9 cellular contexts compared by ENCODE assay signal in the genomic region with DNA sequence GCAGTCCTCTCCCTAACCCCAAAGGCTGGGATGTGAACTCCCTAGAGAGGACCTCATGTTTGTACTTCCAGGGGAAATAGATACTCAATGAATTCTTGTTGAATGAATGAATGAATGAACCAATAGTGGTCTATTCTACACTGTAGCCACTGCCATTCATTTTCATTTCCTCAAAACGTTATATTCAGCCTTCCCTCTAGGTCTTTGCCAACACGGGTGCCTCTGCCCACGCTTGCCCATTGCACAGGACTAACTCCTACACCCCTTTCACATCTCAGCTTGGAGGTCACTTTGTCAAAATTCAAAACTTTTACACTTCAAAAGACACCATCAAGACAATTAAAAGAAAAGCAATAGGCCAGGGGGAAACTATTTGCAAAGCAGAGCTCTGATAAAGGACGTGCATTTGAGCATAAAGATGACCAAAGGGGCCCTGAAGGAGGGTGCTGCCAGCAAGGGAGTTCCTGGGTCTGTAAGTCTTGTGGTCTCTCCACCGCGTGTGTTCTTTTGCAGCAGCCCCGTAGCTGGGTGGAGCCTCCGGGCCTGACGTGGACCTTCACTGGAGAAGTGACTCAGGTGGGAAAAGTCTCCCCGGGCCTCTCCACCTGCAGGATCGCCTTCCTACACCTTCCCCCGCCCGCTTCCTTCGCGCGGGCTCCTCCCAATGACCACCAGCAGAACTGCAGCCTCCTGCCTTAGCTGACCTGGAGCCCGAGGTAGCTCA. TPM values are rescaled to one million over a fixed set of nuclear protein-coding genes. Genes with fewer than 3 reads are reported as not detected.
DNase-seq lines count a peak whose midpoint lies in the region; ATAC-seq, FAIRE-seq and TF ChIP-seq lines count a peak whose summit lies in the region.
"Had no signal": no experiment of that assay in that cellular context is flagged by ENCODE, and none has a peak within 500 bp of the region (broad histone marks: within the 10 kb centered on the region; RNA-seq: fewer than 3 reads in every experiment).

No MANE protein-coding gene starts in this region.

- H2BK12ac ChIP-seq in neuronal stem cell (ENCODE audit: low read length), result no peak overlapping the region

- H3K27me3 ChIP-seq in Loucy (ENCODE audit: insufficient read depth, low read length, poor library complexity, severe bottlenecking) (no peaks in the 10 kb centered on the region), RWPE2 (ENCODE audit: insufficient read depth, poor library complexity, severe bottlenecking) (peaks cover 8% of the 10 kb centered on the region), neuronal stem cell (ENCODE audit: control insufficient read depth in 3 of 3, insufficient read depth in 3 of 3, low read depth in 1 of 3, low read length in 3 of 3) (peaks cover 0 to 46% (median 0%) of the 10 kb centered on the region in 3 experiments)
- H3K27me3 ChIP-seq: SJSA1 had no signal

- H3K79me2 ChIP-seq in Loucy (ENCODE audit: insufficient read depth, low read length), result no peaks in the 10 kb centered on the region

- H3K4me1 ChIP-seq in Loucy (ENCODE audit: insufficient read depth, low read length, poor library complexity, severe bottlenecking) (no peaks in the 10 kb centered on the region), RWPE2 (ENCODE audit: insufficient read depth, poor library complexity, severe bottlenecking) (no peaks in the 10 kb centered on the region), neuronal stem cell (ENCODE audit: control insufficient read depth in 2 of 2, insufficient read depth in 1 of 2, low read depth in 1 of 2, low read length in 2 of 2) (peaks cover 0 to 2% of the 10 kb centered on the region in 2 donors)
- H3K4me1 ChIP-seq: SJSA1 had no signal

- no peaks in the 10 kb centered on the region for H3F3A ChIP-seq in Loucy (ENCODE audit: low read depth)

- no peak overlapping the region for H2AFZ ChIP-seq in Loucy (ENCODE audit: low read length)
- H2AFZ ChIP-seq in neuronal stem cell (ENCODE audit: low read length), result no peak overlapping the region

- no peaks in the 10 kb centered on the region for H3K9me2 ChIP-seq in Loucy (replicated peaks; ENCODE audit: low read depth, low read length)

- no peaks in the 10 kb centered on the region for H3K36me3 ChIP-seq in Loucy (ENCODE audit: insufficient read depth, low read length)
- H3K36me3 ChIP-seq in RWPE2 (ENCODE audit: low read depth), result no peaks in the 10 kb centered on the region
- no peaks in the 10 kb centered on the region for H3K36me3 ChIP-seq in neuronal stem cell (replicated peaks in 1 of 2; ENCODE audit: control insufficient read depth in 2 of 2, insufficient read depth in 2 of 2, low read length in 2 of 2)
- H3K36me3 ChIP-seq: SJSA1 had no signal

- H4K20me1 ChIP-seq in Loucy (ENCODE audit: insufficient read depth, low read length, poor library complexity, severe bottlenecking), result no peaks in the 10 kb centered on the region

- no peak overlapping the region for H3K18ac ChIP-seq in neuronal stem cell (ENCODE audit: low read length)

- no peak overlapping the region for H3K9ac ChIP-seq in Loucy (ENCODE audit: low read depth, low read length, poor library complexity, severe bottlenecking)
- H3K9ac ChIP-seq in neuronal stem cell (ENCODE audit: low read depth, low read length, poor library complexity), result no peak overlapping the region

- TF ChIP-seq CTCF in D721Med (IDR thresholded peaks at IDR 0.05; ENCODE audit: insufficient read depth, missing control alignments) (peak; percentile 78), Loucy (conservative IDR thresholded peaks at IDR 0.05; ENCODE audit: low read length) (peak; percentile 83), RWPE2 (IDR thresholded peaks at IDR 0.05; ENCODE audit: poor library complexity, severe bottlenecking) (peak; percentile 89)

- H3K27ac ChIP-seq in RWPE2 (ENCODE audit: poor library complexity, severe bottlenecking) (no peak overlapping the region), neuronal stem cell (replicated peaks; ENCODE audit: low read length) (no peak overlapping the region)
- H3K27ac ChIP-seq: SJSA1 had no signal

- H3K4me2 ChIP-seq in Loucy (ENCODE audit: low read depth, low read length, poor library complexity, severe bottlenecking), result no peak overlapping the region
- H3K4me2 ChIP-seq in neuronal stem cell (ENCODE audit: insufficient read depth, low read length, poor library complexity, severe bottlenecking), result no peak overlapping the region

- no peak for FAIRE-seq in D721Med (lab: Jason Lieb, UNC)

- WGBS in neuronal stem cell (ENCODE audit: extremely low coverage in 2 of 2, insufficient read length in 2 of 2, insufficient replicate concordance in 1 of 2), 2 donors, result no CpG with 5 or more reads among the region's 17 CpGs

- no peak overlapping the region for H3K4ac ChIP-seq in neuronal stem cell (ENCODE audit: low read length)

- no peaks in the 10 kb centered on the region for H3K79me1 ChIP-seq in neuronal stem cell (ENCODE audit: low read depth, low read length)

- H2BK120ac ChIP-seq in neuronal stem cell (ENCODE audit: low read depth, low read length), result no peak overlapping the region

- no peaks in the 10 kb centered on the region for H3K9me3 ChIP-seq in Loucy (ENCODE audit: insufficient read depth, low read depth, low read length)
- H3K9me3 ChIP-seq in RWPE2 (ENCODE audit: severe bottlenecking), result no peaks in the 10 kb centered on the region
- H3K9me3 ChIP-seq in neuronal stem cell (replicated peaks in 1 of 2; ENCODE audit: control insufficient read depth in 2 of 2, insufficient read depth in 1 of 2, low read depth in 1 of 2, low read length in 2 of 2), result no peaks in the 10 kb centered on the region
- H3K9me3 ChIP-seq: SJSA1 had no signal

- ATAC-seq in GM19463 (IDR thresholded peaks at IDR 0.05; ENCODE audit: unreplicated experiment) (peak; percentile 76), RWPE2 (ENCODE audit: low read depth) (peak; percentile 92)

- H4K91ac ChIP-seq in neuronal stem cell (ENCODE audit: low read depth, low read length, poor library complexity), result no peak overlapping the region

- peak; percentile 71 for DNase-seq in D721Med (ENCODE audit: insufficient read length, low spot score)
- DNase-seq in RWPE2 (ENCODE audit: low spot score), result no peak
- peak; percentile 79 for DNase-seq in ecto neural progenitor cell (ENCODE audit: low spot score)
- DNase-seq in neuronal stem cell (ENCODE audit: low spot score), result peak; percentile 30
- DNase-seq in SKM-1 (lab: John Stamatoyannopoulos, UW; ENCODE audit: unreplicated experiment), result no peak
- no peak for DNase-seq in KG1 (lab: John Stamatoyannopoulos, UW)

- H4K8ac ChIP-seq in neuronal stem cell (ENCODE audit: low read depth, low read length), result no peak overlapping the region

- H3K4me3 ChIP-seq in Loucy (ENCODE audit: low read length, poor library complexity, severe bottlenecking), result no peak overlapping the region
- H3K4me3 ChIP-seq in RWPE2 (ENCODE audit: severe bottlenecking), result no peak overlapping the region
- no peak overlapping the region for H3K4me3 ChIP-seq in neuronal stem cell (ENCODE audit: low read length in 2 of 2)
- H3K4me3 ChIP-seq: SJSA1 had no signal

- no peak overlapping the region for H3K23ac ChIP-seq in neuronal stem cell (ENCODE audit: low read depth, low read length, poor library complexity)

- H3K14ac ChIP-seq in neuronal stem cell (ENCODE audit: low read length), result no peak overlapping the region

- no peak overlapping the region for H2AK5ac ChIP-seq in neuronal stem cell (ENCODE audit: low read depth, low read length)

- H2BK5ac ChIP-seq in neuronal stem cell (ENCODE audit: low read length), result no peak overlapping the region

- H2BK15ac ChIP-seq in neuronal stem cell (ENCODE audit: low read length), result no peak overlapping the region

RNA-seq across cellular contexts. Expression of a gene that starts 31.5 kb away (rescaled TPM):
- polyA plus RNA-seq in neuronal stem cell (2013, experiment 1 of 2), result 1.9 TPM
- polyA plus RNA-seq in neuronal stem cell (2013, experiment 2 of 2), result 1.9 TPM

RNA-seq across cellular contexts. Expression of a gene that starts 57.9 kb away (rescaled TPM):
- not detected for polyA plus RNA-seq in neuronal stem cell (2013, experiment 1 of 2)
- not detected for polyA plus RNA-seq in neuronal stem cell (2013, experiment 2 of 2)

Comparison
In these comparisons a context has a peak if more than half of its experiments do, and no peak if none do; other contexts are left out.
1. DNase-seq: peak in D721Med (single experiment), ecto neural progenitor cell (single experiment) and neuronal stem cell (single experiment); none in RWPE2 (single experiment), SKM-1 (single experiment) and KG1 (single experiment).
2. Peak in every context shown above with its lines, with median percentiles within 50 percentile points of each other: CTCF ChIP-seq.